In genomic region chr11:19979519-19979845, GRCh38 we compare ENCODE assay signal across 8 cellular contexts.
A peak's percentile ranks its signal among the peaks of the same experiment; 100 is the strongest.
DNase-seq lines count a peak whose midpoint lies in the region; ATAC-seq and TF ChIP-seq lines count a peak whose summit lies in the region.

No MANE protein-coding gene starts in this region.

- DNase-seq in GM12865 (ENCODE audit: low read depth) (peak; percentile 51), kidney glomerular epithelial cell (lab: John Stamatoyannopoulos, UW) (peak; percentile 25), NCI-H1105 treated with DMSO at 0.1 percent for 48 hours (lab: John Stamatoyannopoulos, UW) (no peak), LoVo (ENCODE audit: low spot score) (no peak), activated gamma-delta T cell treated with Interleukin-2 at 50 U/mL for 16 hours (no peak)
- no peak for DNase-seq in stimulated activated effector memory CD8-positive, alpha-beta T cell treated with anti-CD3 and anti-CD28 coated beads, Interleukin-12 subunit alpha, Interleukin-12 subunit beta, amount 100 ng/mL, for 72 hours (ENCODE audit: low spot score in 2 of 2)

- H3K4me1 Mint-ChIP-seq in stimulated activated effector memory CD8-positive, alpha-beta T cell treated with anti-CD3 and anti-CD28 coated beads, Interleukin-12 subunit alpha, Interleukin-12 subunit beta, amount 100 ng/mL, for 72 hours, result peaks cover 6% of the 10 kb centered on the region

- no peak for TF ChIP-seq CTCF in GM12865 (IDR thresholded peaks at IDR 0.05; ENCODE audit: insufficient read depth, low read depth, low read length, missing control alignments)

- H3K36me3 Mint-ChIP-seq in stimulated activated effector memory CD8-positive, alpha-beta T cell treated with anti-CD3 and anti-CD28 coated beads, Interleukin-12 subunit alpha, Interleukin-12 subunit beta, amount 100 ng/mL, for 72 hours, result peaks cover 6% of the 10 kb centered on the region

- no peak overlapping the region for H3K4me3 ChIP-seq in GM12865 (ENCODE audit: low read depth, low read length)

- no peaks in the 10 kb centered on the region for H3K9me3 Mint-ChIP-seq in stimulated activated effector memory CD8-positive, alpha-beta T cell treated with anti-CD3 and anti-CD28 coated beads, Interleukin-12 subunit alpha, Interleukin-12 subunit beta, amount 100 ng/mL, for 72 hours

- no peak overlapping the region for H3K27ac Mint-ChIP-seq in stimulated activated effector memory CD8-positive, alpha-beta T cell treated with anti-CD3 and anti-CD28 coated beads, Interleukin-12 subunit alpha, Interleukin-12 subunit beta, amount 100 ng/mL, for 72 hours

- no peak overlapping the region for H3K4me3 Mint-ChIP-seq in stimulated activated effector memory CD8-positive, alpha-beta T cell treated with anti-CD3 and anti-CD28 coated beads, Interleukin-12 subunit alpha, Interleukin-12 subunit beta, amount 100 ng/mL, for 72 hours

- ATAC-seq in GM21381 (IDR thresholded peaks at IDR 0.05; ENCODE audit: unreplicated experiment) (peak; percentile 73), HG03280 (IDR thresholded peaks at IDR 0.05; ENCODE audit: unreplicated experiment) (peak; percentile 59)
- ATAC-seq in stimulated activated effector memory CD8-positive, alpha-beta T cell treated with anti-CD3 and anti-CD28 coated beads, Interleukin-12 subunit alpha, Interleukin-12 subunit beta, amount 100 ng/mL, for 72 hours, result no peak

Comparison
In these comparisons a context has a peak if more than half of its experiments do, and no peak if none do; other contexts are left out.
1. DNase-seq: peak in GM12865 (single experiment) and kidney glomerular epithelial cell (single experiment); none in NCI-H1105 treated with DMSO at 0.1 percent for 48 hours (single experiment), stimulated activated effector memory CD8-positive, alpha-beta T cell treated with anti-CD3 and anti-CD28 coated beads, Interleukin-12 subunit alpha, Interleukin-12 subunit beta, amount 100 ng/mL, for 72 hours (0 of 2), LoVo (single experiment) and activated gamma-delta T cell treated with Interleukin-2 at 50 U/mL for 16 hours (single experiment).